8 cellular contexts compared by ENCODE assay signal in genomic region chrX:323721-324628, GRCh38. TPM values are rescaled to one million over a fixed set of nuclear protein-coding genes. Genes with fewer than 3 reads are reported as not detected.
DNase-seq lines count a peak whose midpoint lies in the region; ATAC-seq and TF ChIP-seq lines count a peak whose summit lies in the region.

No MANE protein-coding gene starts in this region.

- H3K27ac ChIP-seq in Panc1 (ENCODE audit: low read length) (no peak overlapping the region), ectodermal cell (ENCODE audit: insufficient read depth, low read depth, low read length, poor library complexity, severe bottlenecking) (peak overlapping the region; percentile 16)

- H3K27me3 ChIP-seq in GM06990 (replicated peaks; ENCODE audit: control insufficient read depth, insufficient read depth, low read length) (no peaks in the 10 kb centered on the region), Panc1 (ENCODE audit: control insufficient read depth, insufficient read depth, low read length) (no peaks in the 10 kb centered on the region), ectodermal cell (ENCODE audit: control insufficient read depth, insufficient read depth, low read length, poor library complexity, severe bottlenecking) (no peaks in the 10 kb centered on the region)

- TF ChIP-seq CTCF in GM06990 (IDR thresholded peaks at IDR 0.05; ENCODE audit: insufficient read depth, low read length, poor library complexity, severe bottlenecking) (peak; percentile 43), Panc1 (IDR thresholded peaks at IDR 0.05) (peak; percentile 74), nephron (IDR thresholded peaks at IDR 0.05; ENCODE audit: unreplicated experiment in 3 of 3) (peak; percentile 18 to 40 (median 20))

- no peaks in the 10 kb centered on the region for H3K9me3 Mint-ChIP-seq in nephron

- ATAC-seq in Panc1: peak; percentile 78
- no peak for ATAC-seq in HG03354 (IDR thresholded peaks at IDR 0.05; ENCODE audit: poor library complexity, severe bottlenecking, unreplicated experiment)

- H3K4me3 ChIP-seq in GM06990 (replicated peaks; ENCODE audit: low read depth, low read length) (no peak overlapping the region), Panc1 (ENCODE audit: low read depth in 2 of 2, low read length in 2 of 2) (peak overlapping the region in 1 of 2 experiments; percentile 4; a peak in 1 of 4 replicates), ectodermal cell (ENCODE audit: insufficient read depth, low read depth, low read length) (no peak overlapping the region)

- H3K9me3 ChIP-seq in Panc1 (ENCODE audit: control insufficient read depth, insufficient read depth, low read depth, low read length) (no peaks in the 10 kb centered on the region), ectodermal cell (ENCODE audit: control insufficient read depth, low read length) (no peaks in the 10 kb centered on the region)

- no peak overlapping the region for H3K27ac Mint-ChIP-seq in nephron

- H3K4me1 ChIP-seq in Panc1 (ENCODE audit: control insufficient read depth, insufficient read depth, low read length) (no peaks in the 10 kb centered on the region), ectodermal cell (ENCODE audit: control insufficient read depth, insufficient read depth, low read length) (peaks cover 9% of the 10 kb centered on the region)

- no peaks in the 10 kb centered on the region for H3K36me3 Mint-ChIP-seq in nephron (ENCODE audit: low read depth)

- POLR2A ChIA-PET in Panc1 (lab: Charles Lee): no interaction called here

- in situ Hi-C loops in Panc1 (cut with HindIII; ENCODE audit: low pct_unique_long_range_greater_than_20kb, low sequenced_read_pairs): no loop called here

- peak overlapping the region in 1 of 3 experiments; percentile 7 for H3K4me3 Mint-ChIP-seq in nephron

- intact Hi-C loops in Panc1 (cut with micrococcal nuclease; ENCODE audit: unreplicated experiment): no loop called here

- BruUV-seq in Panc1 (replicated peaks; lab: Mats Ljungman, UMichigan): no TSS peak

- CTCF ChIA-PET in Panc1 (lab: Charles Lee): no interaction called here

- WGBS in ectodermal cell, 2 experiments: 50 to 53% methylated on average over 38 of the region's 38 CpGs

- DNase-seq in GM06990 (ENCODE audit: extremely low read depth, insufficient read length) (peak; percentile 56), Panc1 (ENCODE audit: low read depth, low spot score) (peak; percentile 20), GDM1 (lab: John Stamatoyannopoulos, UW) (no peak), NCI-H2029 (lab: John Stamatoyannopoulos, UW) (no peak), AG08395 (ENCODE audit: low spot score) (no peak)

- H3K36me3 ChIP-seq in GM06990 (ENCODE audit: control insufficient read depth, insufficient read depth, low read length) (no peaks in the 10 kb centered on the region), Panc1 (ENCODE audit: control insufficient read depth, insufficient read depth, low read length) (no peaks in the 10 kb centered on the region; the same call in 1 of the 2 replicates), ectodermal cell (ENCODE audit: control insufficient read depth, insufficient read depth, low read length) (no peaks in the 10 kb centered on the region)

- peaks cover 21% of the 10 kb centered on the region for H3K27me3 Mint-ChIP-seq in nephron (ENCODE audit: low read depth)

- H3K4me1 Mint-ChIP-seq in nephron: peaks cover 11% of the 10 kb centered on the region

RNA-seq across cellular contexts. Expression of gene GTPBP6, which starts 5.4 kb away (rescaled TPM):
- 37.4 TPM for total RNA-seq in Panc1 (2021; ENCODE audit: unreplicated experiment)
- polyA plus RNA-seq in Panc1 (2012; ENCODE audit: insufficient read length): 50.3 TPM
- polyA plus RNA-seq in ectodermal cell (2013, experiment 1 of 4): 62.0 TPM
- polyA plus RNA-seq in ectodermal cell (2013, experiment 2 of 4): 55.6 TPM
- polyA plus RNA-seq in ectodermal cell (2013, experiment 3 of 4): 46.2 TPM
- 42.8 TPM for polyA plus RNA-seq in ectodermal cell (2013, experiment 4 of 4)

RNA-seq across cellular contexts. Expression of gene PLCXD1, which starts 42.8 kb away (rescaled TPM):
- 54.9 TPM for total RNA-seq in Panc1 (2021; ENCODE audit: unreplicated experiment)
- 95.5 TPM for polyA plus RNA-seq in Panc1 (2012; ENCODE audit: insufficient read length)
- 100 TPM for polyA plus RNA-seq in ectodermal cell (2013, experiment 1 of 4)
- polyA plus RNA-seq in ectodermal cell (2013, experiment 2 of 4): 113 TPM
- 68.0 TPM for polyA plus RNA-seq in ectodermal cell (2013, experiment 3 of 4)
- polyA plus RNA-seq in ectodermal cell (2013, experiment 4 of 4): 81.9 TPM

Comparison
In these comparisons a context has a peak if more than half of its experiments do, and no peak if none do; other contexts are left out.
1. DNase-seq: peak in GM06990 (single experiment) and Panc1 (single experiment); none in GDM1 (single experiment), NCI-H2029 (single experiment) and AG08395 (single experiment).
2. CTCF ChIP-seq: peak in every context shown above with its lines; median percentile 74 in Panc1; 43 in GM06990; 20 in nephron.